Comparison of ENCODE assay signal across 8 cellular contexts in genomic region chr1:151311589-151312331, GRCh38. TPM values are rescaled to one million over a fixed set of nuclear protein-coding genes. Genes with fewer than 3 reads are reported as not detected.
DNase-seq lines count a peak whose midpoint lies in the region; ATAC-seq and TF ChIP-seq lines count a peak whose summit lies in the region.

No MANE protein-coding gene starts in this region.

- WGBS in endodermal cell (ENCODE audit: insufficient coverage in 1 of 2, insufficient read length in 1 of 2), 2 experiments = 79 to 90% methylated on average over 5 to 7 of the region's 7 CpGs

- H3K4me3 ChIP-seq in endodermal cell (ENCODE audit: low read length) = no peak overlapping the region

- no peak for TF ChIP-seq RAD21 in Ishikawa (IDR thresholded peaks at IDR 0.05; ENCODE audit: low read depth)

- no peak for TF ChIP-seq CTCF in endodermal cell (conservative IDR thresholded peaks at IDR 0.05)
- TF ChIP-seq CTCF in natural killer cell (IDR thresholded peaks at IDR 0.05) = no peak

- H3K9me3 Mint-ChIP-seq in endodermal cell (no peaks in the 10 kb centered on the region), natural killer cell (no peaks in the 10 kb centered on the region)
- no peaks in the 10 kb centered on the region for H3K9me3 Mint-ChIP-seq in stimulated activated naive B cell treated with anti-CD40 and anti-IgM and Interleukin-4, amounts not matched to agents 10 μg/mL and 1 μg/mL and 100 μg/mL, for 72 hours

- H3K4me3 Mint-ChIP-seq in endodermal cell (no peak overlapping the region), natural killer cell (no peak overlapping the region)
- no peak overlapping the region for H3K4me3 Mint-ChIP-seq in stimulated activated naive B cell treated with anti-CD40 and anti-IgM and Interleukin-4, amounts not matched to agents 10 μg/mL and 1 μg/mL and 100 μg/mL, for 72 hours

- peaks cover 10% of the 10 kb centered on the region for H3K4me1 ChIP-seq in endodermal cell (ENCODE audit: control insufficient read depth, insufficient read depth, low read length)

- no peaks in the 10 kb centered on the region for H3K9me3 ChIP-seq in endodermal cell (ENCODE audit: control insufficient read depth, low read length)

- H3K4me1 Mint-ChIP-seq in endodermal cell = peaks cover 15% of the 10 kb centered on the region
- H3K4me1 Mint-ChIP-seq in natural killer cell = peaks cover 31 to 41% of the 10 kb centered on the region in 2 donors
- peaks cover 29 to 64% of the 10 kb centered on the region in 2 donors for H3K4me1 Mint-ChIP-seq in stimulated activated naive B cell treated with anti-CD40 and anti-IgM and Interleukin-4, amounts not matched to agents 10 μg/mL and 1 μg/mL and 100 μg/mL, for 72 hours

- TF ChIP-seq EP300 in Ishikawa (IDR thresholded peaks at IDR 0.05; ENCODE audit: borderline replicate concordance) = no peak

- peak overlapping the region; percentile 18 for H3K27ac ChIP-seq in endodermal cell (ENCODE audit: low read depth, low read length)

- no peaks in the 10 kb centered on the region for H3K27me3 ChIP-seq in endodermal cell (ENCODE audit: control insufficient read depth, insufficient read depth, low read length, poor library complexity, severe bottlenecking)

- H3K9ac ChIP-seq in endodermal cell (ENCODE audit: extremely low read depth, low read length, poor library complexity, severe bottlenecking) = no peak overlapping the region

- peak; percentile 58 to 80 (median 69) for ATAC-seq in natural killer cell
- peak; percentile 84 to 96 for ATAC-seq in stimulated activated naive B cell treated with anti-CD40 and anti-IgM and Interleukin-4, amounts not matched to agents 10 μg/mL and 1 μg/mL and 100 μg/mL, for 72 hours (replicated peaks)
- no peak for ATAC-seq in GM19351 (IDR thresholded peaks at IDR 0.05; ENCODE audit: unreplicated experiment)

- DNase-seq in A172 (ENCODE audit: low spot score) (peak; percentile 100), endodermal cell (no peak), natural killer cell (no peak), GM19238 (ENCODE audit: insufficient read length, low spot score) (no peak)
- DNase-seq in activated CD8-positive, alpha-beta memory T cell treated with anti-CD3 and anti-CD28 coated beads for 1 hour (ENCODE audit: extremely low read depth in 1 of 2, low read depth in 1 of 2) = peak; percentile 25 to 47
- no peak for DNase-seq in stimulated activated naive B cell treated with anti-CD40 and anti-IgM and Interleukin-4, amounts not matched to agents 10 μg/mL and 1 μg/mL and 100 μg/mL, for 72 hours

- peak overlapping the region; percentile 65 for H3K27ac Mint-ChIP-seq in endodermal cell
- peak overlapping the region in 1 of 2 donors; percentile 58 for H3K27ac Mint-ChIP-seq in natural killer cell
- peak overlapping the region; percentile 88 for H3K27ac Mint-ChIP-seq in stimulated activated naive B cell treated with anti-CD40 and anti-IgM and Interleukin-4, amounts not matched to agents 10 μg/mL and 1 μg/mL and 100 μg/mL, for 72 hours

- H3K36me3 ChIP-seq in endodermal cell (ENCODE audit: control insufficient read depth, insufficient read depth, low read length) = peaks cover 71% of the 10 kb centered on the region

- H3K27me3 Mint-ChIP-seq in endodermal cell (ENCODE audit: insufficient read depth) = no peaks in the 10 kb centered on the region
- H3K27me3 Mint-ChIP-seq in natural killer cell (ENCODE audit: low read depth in 2 of 2) = no peaks in the 10 kb centered on the region
- no peaks in the 10 kb centered on the region for H3K27me3 Mint-ChIP-seq in stimulated activated naive B cell treated with anti-CD40 and anti-IgM and Interleukin-4, amounts not matched to agents 10 μg/mL and 1 μg/mL and 100 μg/mL, for 72 hours

- intact Hi-C loops in natural killer cell (cut with micrococcal nuclease) = no loop called here

- peaks cover 53% of the 10 kb centered on the region for H3K36me3 Mint-ChIP-seq in endodermal cell (ENCODE audit: low read depth)
- peaks cover 6% of the 10 kb centered on the region for H3K36me3 Mint-ChIP-seq in natural killer cell
- peaks cover 26 to 75% of the 10 kb centered on the region in 2 donors for H3K36me3 Mint-ChIP-seq in stimulated activated naive B cell treated with anti-CD40 and anti-IgM and Interleukin-4, amounts not matched to agents 10 μg/mL and 1 μg/mL and 100 μg/mL, for 72 hours

TF ChIP-seq in Ishikawa, 13 proteins besides CTCF, POLR2A, EP300 and RAD21:
- TF ChIP-seq, protein P1, sequence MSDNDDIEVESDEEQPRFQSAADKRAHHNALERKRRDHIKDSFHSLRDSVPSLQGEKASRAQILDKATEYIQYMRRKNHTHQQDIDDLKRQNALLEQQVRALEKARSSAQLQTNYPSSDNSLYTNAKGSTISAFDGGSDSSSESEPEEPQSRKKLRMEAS (IDR thresholded peaks at IDR 0.05) = no peak; the same call in 1 of the 2 replicates
- TF ChIP-seq TEAD4 (IDR thresholded peaks at IDR 0.05) = no peak
- TF ChIP-seq TAF1 (IDR thresholded peaks at IDR 0.05; ENCODE audit: low read depth) = no peak
- no peak for TF ChIP-seq EGR1 (IDR thresholded peaks at IDR 0.05)
- TF ChIP-seq, protein P2, sequence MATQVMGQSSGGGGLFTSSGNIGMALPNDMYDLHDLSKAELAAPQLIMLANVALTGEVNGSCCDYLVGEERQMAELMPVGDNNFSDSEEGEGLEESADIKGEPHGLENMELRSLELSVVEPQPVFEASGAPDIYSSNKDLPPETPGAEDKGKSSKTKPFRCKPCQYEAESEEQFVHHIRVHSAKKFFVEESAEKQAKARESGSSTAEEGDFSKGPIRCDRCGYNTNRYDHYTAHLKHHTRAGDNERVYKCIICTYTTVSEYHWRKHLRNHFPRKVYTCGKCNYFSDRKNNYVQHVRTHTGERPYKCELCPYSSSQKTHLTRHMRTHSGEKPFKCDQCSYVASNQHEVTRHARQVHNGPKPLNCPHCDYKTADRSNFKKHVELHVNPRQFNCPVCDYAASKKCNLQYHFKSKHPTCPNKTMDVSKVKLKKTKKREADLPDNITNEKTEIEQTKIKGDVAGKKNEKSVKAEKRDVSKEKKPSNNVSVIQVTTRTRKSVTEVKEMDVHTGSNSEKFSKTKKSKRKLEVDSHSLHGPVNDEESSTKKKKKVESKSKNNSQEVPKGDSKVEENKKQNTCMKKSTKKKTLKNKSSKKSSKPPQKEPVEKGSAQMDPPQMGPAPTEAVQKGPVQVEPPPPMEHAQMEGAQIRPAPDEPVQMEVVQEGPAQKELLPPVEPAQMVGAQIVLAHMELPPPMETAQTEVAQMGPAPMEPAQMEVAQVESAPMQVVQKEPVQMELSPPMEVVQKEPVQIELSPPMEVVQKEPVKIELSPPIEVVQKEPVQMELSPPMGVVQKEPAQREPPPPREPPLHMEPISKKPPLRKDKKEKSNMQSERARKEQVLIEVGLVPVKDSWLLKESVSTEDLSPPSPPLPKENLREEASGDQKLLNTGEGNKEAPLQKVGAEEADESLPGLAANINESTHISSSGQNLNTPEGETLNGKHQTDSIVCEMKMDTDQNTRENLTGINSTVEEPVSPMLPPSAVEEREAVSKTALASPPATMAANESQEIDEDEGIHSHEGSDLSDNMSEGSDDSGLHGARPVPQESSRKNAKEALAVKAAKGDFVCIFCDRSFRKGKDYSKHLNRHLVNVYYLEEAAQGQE (IDR thresholded peaks at IDR 0.05; ENCODE audit: low read depth) = no peak
- no peak for TF ChIP-seq ZBTB7A (IDR thresholded peaks at IDR 0.05; ENCODE audit: low read depth)
- TF ChIP-seq NFIC (IDR thresholded peaks at IDR 0.05) = peak; percentile 33; the same call in 1 of the 2 replicates
- TF ChIP-seq CEBPB (IDR thresholded peaks at IDR 0.05) = peak; percentile 85
- TF ChIP-seq CREB1 (IDR thresholded peaks at IDR 0.05; ENCODE audit: low read depth) = no peak
- no peak for TF ChIP-seq YY1 (IDR thresholded peaks at IDR 0.05; ENCODE audit: low read depth)
- no peak for TF ChIP-seq FOXM1 (IDR thresholded peaks at IDR 0.05; ENCODE audit: borderline replicate concordance, low read depth)
- peak; percentile 58; the same call in 1 of the 2 replicates for TF ChIP-seq TCF12 (IDR thresholded peaks at IDR 0.05; ENCODE audit: low read depth)
- TF ChIP-seq, protein P3, sequence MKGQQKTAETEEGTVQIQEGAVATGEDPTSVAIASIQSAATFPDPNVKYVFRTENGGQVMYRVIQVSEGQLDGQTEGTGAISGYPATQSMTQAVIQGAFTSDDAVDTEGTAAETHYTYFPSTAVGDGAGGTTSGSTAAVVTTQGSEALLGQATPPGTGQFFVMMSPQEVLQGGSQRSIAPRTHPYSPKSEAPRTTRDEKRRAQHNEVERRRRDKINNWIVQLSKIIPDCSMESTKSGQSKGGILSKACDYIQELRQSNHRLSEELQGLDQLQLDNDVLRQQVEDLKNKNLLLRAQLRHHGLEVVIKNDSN (IDR thresholded peaks at IDR 0.05) = no peak

RNA-seq across cellular contexts. Expression of gene PI4KB, which starts 15.5 kb away (rescaled TPM):
- total RNA-seq in A172 (2014; rRNA removed; shearing (Covaris generic)) = 86.6 and 99.4 TPM in 2 replicates
- total RNA-seq in endodermal cell = 10 to 100 TPM; 34.3 to 37.5 TPM
- 32.4 TPM for polyA plus RNA-seq in endodermal cell (2013, experiment 1 of 2)
- 30.8 TPM for polyA plus RNA-seq in endodermal cell (2013, experiment 2 of 2)
- 10 to 100 TPM; 68.2 to 99.3 (median 95.0) TPM for total RNA-seq in natural killer cell

RNA-seq across cellular contexts. Expression of gene ZNF687, which starts 29.7 kb away (rescaled TPM):
- 34.7 and 36.2 TPM in 2 replicates for total RNA-seq in A172 (2014; rRNA removed; shearing (Covaris generic))
- total RNA-seq in endodermal cell = 10 to 100 TPM; 43.0 to 49.8 TPM
- 24.3 TPM for polyA plus RNA-seq in endodermal cell (2013, experiment 1 of 2)
- polyA plus RNA-seq in endodermal cell (2013, experiment 2 of 2) = 22.2 TPM
- 10 to 100 TPM; 48.1 to 52.2 (median 48.6) TPM for total RNA-seq in natural killer cell

RNA-seq across cellular contexts. Expression of gene RFX5, which starts 35.3 kb away (rescaled TPM):
- total RNA-seq in A172 (2014; rRNA removed; shearing (Covaris generic)) = 73.0 and 104 TPM in 2 replicates
- total RNA-seq in endodermal cell (10 to 100 TPM; 57.7 to 72.1 TPM), natural killer cell (100 to 1,000 TPM in 2 of 3 donors, 10 to 100 TPM in 1; 72.6 to 111 (median 110) TPM)
- polyA plus RNA-seq in endodermal cell (2013, experiment 1 of 2) = 66.0 TPM
- polyA plus RNA-seq in endodermal cell (2013, experiment 2 of 2) = 64.5 TPM

RNA-seq across cellular contexts. Expression of gene PSMD4, which starts 57.2 kb away (rescaled TPM):
- 568 and 570 TPM in 2 replicates for total RNA-seq in A172 (2014; rRNA removed; shearing (Covaris generic))
- total RNA-seq in endodermal cell = 100 to 1,000 TPM; 188 to 205 TPM
- 163 TPM for polyA plus RNA-seq in endodermal cell (2013, experiment 1 of 2)
- polyA plus RNA-seq in endodermal cell (2013, experiment 2 of 2) = 157 TPM
- 100 to 1,000 TPM in 1 of 3 donors, 10 to 100 TPM in 2; 94.2 to 101 (median 99.3) TPM for total RNA-seq in natural killer cell

Comparison
In these comparisons a context has a peak if more than half of its experiments do, and no peak if none do; other contexts are left out.
1. DNase-seq: peak in A172 (single experiment) and activated CD8-positive, alpha-beta memory T cell treated with anti-CD3 and anti-CD28 coated beads for 1 hour (2 of 2); none in endodermal cell (single experiment), natural killer cell (single experiment), stimulated activated naive B cell treated with anti-CD40 and anti-IgM and Interleukin-4, amounts not matched to agents 10 μg/mL and 1 μg/mL and 100 μg/mL, for 72 hours (single experiment) and GM19238 (single experiment).